8 cellular contexts compared by ENCODE assay signal in genomic region chr1:213050745-213051126, GRCh38. TPM values are rescaled to one million over a fixed set of nuclear protein-coding genes. Genes with fewer than 3 reads are reported as not detected.
DNase-seq lines count a peak whose midpoint lies in the region; ATAC-seq and TF ChIP-seq lines count a peak whose summit lies in the region.

No MANE protein-coding gene starts in this region.

- TF ChIP-seq CTCF in AG09309 (IDR thresholded peaks at IDR 0.05; ENCODE audit: control insufficient read depth, insufficient read depth, low read depth, low read length, missing control alignments): no peak
- TF ChIP-seq CTCF in chondrocyte (IDR thresholded peaks at IDR 0.05): no peak

- H3K27ac ChIP-seq in mucosa of rectum (ENCODE audit: low read depth in 2 of 2, low read length in 2 of 2): peak overlapping the region; percentile 67 to 82

- ATAC-seq in GM19397 (IDR thresholded peaks at IDR 0.05; ENCODE audit: unreplicated experiment): peak; percentile 37

- peaks cover 0 to 8% of the 10 kb centered on the region in 2 donors for H3K4me1 ChIP-seq in mucosa of rectum (ENCODE audit: control insufficient read depth in 2 of 2, insufficient read depth in 2 of 2, low read length in 2 of 2)

- H3K4me3 ChIP-seq in AG09309 (ENCODE audit: control insufficient read depth, low read depth, low read length) (peak overlapping the region; percentile 100), mucosa of rectum (ENCODE audit: low read length in 2 of 2) (peak overlapping the region; percentile 92 to 96)

- no peaks in the 10 kb centered on the region for H3K9me3 ChIP-seq in mucosa of rectum (ENCODE audit: control insufficient read depth in 2 of 2, low read length in 2 of 2)

- H3K36me3 ChIP-seq in mucosa of rectum (ENCODE audit: control insufficient read depth in 2 of 2, insufficient read depth in 2 of 2, low read length in 2 of 2): no peaks in the 10 kb centered on the region

- peak overlapping the region; percentile 80 for H3K9ac ChIP-seq in mucosa of rectum (ENCODE audit: low read depth in 1 of 2, low read length in 2 of 2)

- H3K9me3 Mint-ChIP-seq in chondrocyte (ENCODE audit: low read depth): peaks cover 12% of the 10 kb centered on the region

- H3K27me3 ChIP-seq in mucosa of rectum (ENCODE audit: control insufficient read depth in 2 of 2, insufficient read depth in 2 of 2, low read length in 2 of 2): peaks cover 0 to 4% of the 10 kb centered on the region in 2 donors

- H3K4me3 Mint-ChIP-seq in chondrocyte (ENCODE audit: unreplicated experiment): peak overlapping the region; percentile 89

- peaks cover 34% of the 10 kb centered on the region for H3K4me1 Mint-ChIP-seq in chondrocyte (ENCODE audit: low read depth)

- peak overlapping the region; percentile 88 for H3K27ac Mint-ChIP-seq in chondrocyte (ENCODE audit: unreplicated experiment)

- no peaks in the 10 kb centered on the region for H3K27me3 Mint-ChIP-seq in chondrocyte (ENCODE audit: low read depth)

- DNase-seq in AG09309 (ENCODE audit: low read depth) (no peak), HPDE6-E6E7 (ENCODE audit: extremely low spot score) (peak; percentile 14), chondrocyte (ENCODE audit: low spot score) (no peak), cortex of kidney (lab: John Stamatoyannopoulos, UW) (no peak), NCI-H2227 (lab: John Stamatoyannopoulos, UW; ENCODE audit: unreplicated experiment) (no peak)
- DNase-seq in stimulated activated naive CD4-positive, alpha-beta T cell treated with Interleukin-2 at 50 U/mL for 16 hours (lab: John Stamatoyannopoulos, UW): no peak

- H3K36me3 Mint-ChIP-seq in chondrocyte (ENCODE audit: low read depth): peaks cover 6% of the 10 kb centered on the region

RNA-seq across cellular contexts. Expression of gene RPS6KC1, which starts 0.3 kb away (rescaled TPM):
- 22.1 to 25.1 TPM (median 22.9 TPM) in 3 replicates for total RNA-seq in chondrocyte

RNA-seq across cellular contexts. Expression of gene ANGEL2, which starts 35.1 kb away (rescaled TPM):
- 20.4 to 28.1 TPM (median 21.2 TPM) in 3 replicates for total RNA-seq in chondrocyte
